ENCODE assay signal across 9 cellular contexts in genomic region chr12:11749943-11750690, GRCh38.
A peak's percentile ranks its signal among the peaks of the same experiment; 100 is the strongest.
DNase-seq lines count a peak whose midpoint lies in the region; ATAC-seq, FAIRE-seq and TF ChIP-seq lines count a peak whose summit lies in the region.
"Had no signal": no experiment of that assay in that cellular context is flagged by ENCODE, and none has a peak within 500 bp of the region (broad histone marks: within the 10 kb centered on the region; RNA-seq: fewer than 3 reads in every experiment).

No MANE protein-coding gene starts in this region.

- WGBS in smooth muscle cell (ENCODE audit: low lambda C conversion rate) = 99% methylated on average over 11 of the region's 11 CpGs

- POLR2A ChIA-PET in WTC11 (lab: Charles Lee) = no interaction called here

- no peak overlapping the region for H3K27ac Mint-ChIP-seq in WTC11

- H3K4me3 Mint-ChIP-seq in WTC11 = no peak overlapping the region

- no peak overlapping the region for H3K4me2 ChIP-seq in smooth muscle cell

- H3F3A ChIP-seq in smooth muscle cell (ENCODE audit: low read depth) = peaks cover 24% of the 10 kb centered on the region

- H3K9ac ChIP-seq in smooth muscle cell (ENCODE audit: low read depth) = no peak overlapping the region

- H3K27me3 ChIP-seq in layer of hippocampus (ENCODE audit: control insufficient read depth, insufficient read depth, low read length) (no peaks in the 10 kb centered on the region), smooth muscle cell (ENCODE audit: low read depth) (no peaks in the 10 kb centered on the region)

- H3K9me3 ChIP-seq in smooth muscle cell (replicated peaks; ENCODE audit: low read depth) = no peaks in the 10 kb centered on the region
- H3K9me3 ChIP-seq: thoracic aorta had no signal

- H3K79me2 ChIP-seq in smooth muscle cell (ENCODE audit: low read depth) = peaks cover 65% of the 10 kb centered on the region

- peak; percentile 38 for ATAC-seq in GM21367 (IDR thresholded peaks at IDR 0.05; ENCODE audit: unreplicated experiment)
- peak; percentile 43 for ATAC-seq in HG03520 (IDR thresholded peaks at IDR 0.05; ENCODE audit: unreplicated experiment)
- ATAC-seq in WTC11 = no peak

- FAIRE-seq in GM12891 (lab: Jason Lieb, UNC) = peak; percentile 79

- H3K36me3 Mint-ChIP-seq in WTC11 = no peaks in the 10 kb centered on the region; the same call in 1 of the 2 replicates

- H3K4me3 ChIP-seq in smooth muscle cell = no peak overlapping the region
- H3K4me3 ChIP-seq: thoracic aorta had no signal

- H2AFZ ChIP-seq in smooth muscle cell (ENCODE audit: low read depth) = no peak overlapping the region

- H3K9me3 Mint-ChIP-seq in WTC11 = no peaks in the 10 kb centered on the region

- DNase-seq in GM12891 (ENCODE audit: insufficient read length, low spot score) (peak; percentile 33), DMS114 treated with DMSO at 0.1 percent for 48 hours (lab: John Stamatoyannopoulos, UW; ENCODE audit: unreplicated experiment) (no peak), smooth muscle cell (lab: John Stamatoyannopoulos, UW; ENCODE audit: unreplicated experiment) (no peak), WTC11 (ENCODE audit: low spot score) (no peak)
- no peak for DNase-seq in activated naive CD4-positive, alpha-beta T cell treated with anti-CD3 and anti-CD28 coated beads, Interleukin-2, amount 50 U/mL, for 16 hours

- no peaks in the 10 kb centered on the region for H3K27me3 Mint-ChIP-seq in WTC11 (ENCODE audit: low read depth)

- TF ChIP-seq POLR2A in GM12891 (IDR thresholded peaks at IDR 0.05; ENCODE audit: low read depth, low read length) = peak; percentile 62

- no peak for TF ChIP-seq CTCF in smooth muscle cell (IDR thresholded peaks at IDR 0.05; ENCODE audit: borderline replicate concordance, insufficient read depth, poor library complexity, severe bottlenecking)
- no peak for TF ChIP-seq CTCF in WTC11 (IDR thresholded peaks at IDR 0.05)

- peaks cover 7% of the 10 kb centered on the region for H3K4me1 ChIP-seq in smooth muscle cell (ENCODE audit: low read depth)

- CTCF ChIA-PET in WTC11 (lab: Charles Lee) = no interaction called here

- peaks cover 14% of the 10 kb centered on the region for H4K20me1 ChIP-seq in smooth muscle cell (ENCODE audit: low read depth)

- peak overlapping the region; percentile 2 for H3K27ac ChIP-seq in layer of hippocampus (ENCODE audit: low read depth, low read length)
- no peak overlapping the region for H3K27ac ChIP-seq in smooth muscle cell (ENCODE audit: low read depth)

- no peaks in the 10 kb centered on the region for H3K36me3 ChIP-seq in smooth muscle cell (ENCODE audit: low read depth)
- H3K36me3 ChIP-seq: thoracic aorta had no signal

- peaks cover 60% of the 10 kb centered on the region for H3K4me1 Mint-ChIP-seq in WTC11

TF ChIP-seq in GM12891, 5 proteins besides CTCF, POLR2A, EP300 and RAD21:
- TF ChIP-seq SPI1 (IDR thresholded peaks at IDR 0.05; ENCODE audit: low read depth, low read length) (peak; percentile 99), POLR2AphosphoS5 (IDR thresholded peaks at IDR 0.05; ENCODE audit: low read depth, low read length) (peak; percentile 74; the same call in 1 of the 2 replicates), PAX5 (IDR thresholded peaks at IDR 0.05; ENCODE audit: insufficient read depth, low read length, severe bottlenecking) (peak; percentile 35), TAF1 (IDR thresholded peaks at IDR 0.05; ENCODE audit: low read depth, low read length) (0 out of 2 replicates have a peak, but pooled peaks have one; percentile 48), POU2F2 (IDR thresholded peaks at IDR 0.05; ENCODE audit: low read depth, low read length) (0 out of 2 replicates have a peak, but pooled peaks have one; percentile 25)
TF ChIP-seq in GM12891: peak in this region for 5.

TF ChIP-seq in WTC11, 78 proteins besides CTCF, POLR2A, EP300 and RAD21 (continues in another document):
- TF ChIP-seq FOXP1 (CRISPR knock-in tag; IDR thresholded peaks at IDR 0.05; ENCODE audit: borderline replicate concordance) = no peak
- TF ChIP-seq OVOL2 (CRISPR knock-in tag; IDR thresholded peaks at IDR 0.05; ENCODE audit: borderline replicate concordance) = no peak
- no peak for TF ChIP-seq GRHL2 (CRISPR knock-in tag; IDR thresholded peaks at IDR 0.05; ENCODE audit: insufficient replicate concordance, severe bottlenecking)
- no peak for TF ChIP-seq TEAD4 (CRISPR knock-in tag; IDR thresholded peaks at IDR 0.05)
- TF ChIP-seq HMGXB4 (CRISPR knock-in tag; IDR thresholded peaks at IDR 0.05) = no peak
- no peak for TF ChIP-seq SP1 (CRISPR knock-in tag; conservative IDR thresholded peaks at IDR 0.05)
- TF ChIP-seq, protein P1, sequence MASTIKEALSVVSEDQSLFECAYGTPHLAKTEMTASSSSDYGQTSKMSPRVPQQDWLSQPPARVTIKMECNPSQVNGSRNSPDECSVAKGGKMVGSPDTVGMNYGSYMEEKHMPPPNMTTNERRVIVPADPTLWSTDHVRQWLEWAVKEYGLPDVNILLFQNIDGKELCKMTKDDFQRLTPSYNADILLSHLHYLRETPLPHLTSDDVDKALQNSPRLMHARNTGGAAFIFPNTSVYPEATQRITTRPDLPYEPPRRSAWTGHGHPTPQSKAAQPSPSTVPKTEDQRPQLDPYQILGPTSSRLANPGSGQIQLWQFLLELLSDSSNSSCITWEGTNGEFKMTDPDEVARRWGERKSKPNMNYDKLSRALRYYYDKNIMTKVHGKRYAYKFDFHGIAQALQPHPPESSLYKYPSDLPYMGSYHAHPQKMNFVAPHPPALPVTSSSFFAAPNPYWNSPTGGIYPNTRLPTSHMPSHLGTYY (CRISPR knock-in tag; IDR thresholded peaks at IDR 0.05) = no peak
- TF ChIP-seq, protein P2, sequence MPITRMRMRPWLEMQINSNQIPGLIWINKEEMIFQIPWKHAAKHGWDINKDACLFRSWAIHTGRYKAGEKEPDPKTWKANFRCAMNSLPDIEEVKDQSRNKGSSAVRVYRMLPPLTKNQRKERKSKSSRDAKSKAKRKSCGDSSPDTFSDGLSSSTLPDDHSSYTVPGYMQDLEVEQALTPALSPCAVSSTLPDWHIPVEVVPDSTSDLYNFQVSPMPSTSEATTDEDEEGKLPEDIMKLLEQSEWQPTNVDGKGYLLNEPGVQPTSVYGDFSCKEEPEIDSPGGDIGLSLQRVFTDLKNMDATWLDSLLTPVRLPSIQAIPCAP (CRISPR knock-in tag; IDR thresholded peaks at IDR 0.05) = no peak
- TF ChIP-seq NR1H2 (CRISPR knock-in tag; IDR thresholded peaks at IDR 0.05) = no peak
- no peak for TF ChIP-seq ZNF416 (CRISPR knock-in tag; IDR thresholded peaks at IDR 0.05)
- TF ChIP-seq HMGA2 (CRISPR knock-in tag; IDR thresholded peaks at IDR 0.05) = no peak
- TF ChIP-seq NR3C1 (CRISPR knock-in tag; conservative IDR thresholded peaks at IDR 0.05; ENCODE audit: low read depth) = no peak
- TF ChIP-seq, protein P3, sequence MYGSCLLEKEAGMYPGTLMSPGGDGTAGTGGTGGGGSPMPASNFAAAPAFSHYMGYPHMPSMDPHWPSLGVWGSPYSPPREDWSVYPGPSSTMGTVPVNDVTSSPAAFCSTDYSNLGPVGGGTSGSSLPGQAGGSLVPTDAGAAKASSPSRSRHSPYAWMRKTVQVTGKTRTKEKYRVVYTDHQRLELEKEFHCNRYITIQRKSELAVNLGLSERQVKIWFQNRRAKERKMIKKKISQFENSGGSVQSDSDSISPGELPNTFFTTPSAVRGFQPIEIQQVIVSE (CRISPR knock-in tag; IDR thresholded peaks at IDR 0.05; ENCODE audit: borderline replicate concordance) = no peak
- TF ChIP-seq KAT7 (CRISPR knock-in tag; IDR thresholded peaks at IDR 0.05; ENCODE audit: borderline replicate concordance) = no peak
- TF ChIP-seq E2F5 (CRISPR knock-in tag; IDR thresholded peaks at IDR 0.05) = no peak
- TF ChIP-seq, protein P4, sequence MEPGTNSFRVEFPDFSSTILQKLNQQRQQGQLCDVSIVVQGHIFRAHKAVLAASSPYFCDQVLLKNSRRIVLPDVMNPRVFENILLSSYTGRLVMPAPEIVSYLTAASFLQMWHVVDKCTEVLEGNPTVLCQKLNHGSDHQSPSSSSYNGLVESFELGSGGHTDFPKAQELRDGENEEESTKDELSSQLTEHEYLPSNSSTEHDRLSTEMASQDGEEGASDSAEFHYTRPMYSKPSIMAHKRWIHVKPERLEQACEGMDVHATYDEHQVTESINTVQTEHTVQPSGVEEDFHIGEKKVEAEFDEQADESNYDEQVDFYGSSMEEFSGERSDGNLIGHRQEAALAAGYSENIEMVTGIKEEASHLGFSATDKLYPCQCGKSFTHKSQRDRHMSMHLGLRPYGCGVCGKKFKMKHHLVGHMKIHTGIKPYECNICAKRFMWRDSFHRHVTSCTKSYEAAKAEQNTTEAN (CRISPR knock-in tag; IDR thresholded peaks at IDR 0.05) = no peak
- TF ChIP-seq TEAD1 (CRISPR knock-in tag; IDR thresholded peaks at IDR 0.05) = no peak
